Comparison of ENCODE assay signal across 1 cellular context in genomic region chr14:51293149-51293925, GRCh38.
TF ChIP-seq lines count a peak whose summit lies in the region.

No MANE protein-coding gene starts in this region.

TF ChIP-seq in endothelial cell of umbilical vein, 7 proteins besides CTCF, POLR2A, EP300 and RAD21 (continued from another document):
- TF ChIP-seq, protein P1, sequence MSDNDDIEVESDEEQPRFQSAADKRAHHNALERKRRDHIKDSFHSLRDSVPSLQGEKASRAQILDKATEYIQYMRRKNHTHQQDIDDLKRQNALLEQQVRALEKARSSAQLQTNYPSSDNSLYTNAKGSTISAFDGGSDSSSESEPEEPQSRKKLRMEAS (IDR thresholded peaks at IDR 0.05; ENCODE audit: insufficient read depth, insufficient read length), result no peak
- TF ChIP-seq JUN (IDR thresholded peaks at IDR 0.05; ENCODE audit: borderline replicate concordance, insufficient read depth, insufficient read length, low read depth) (no peak), POLR2AphosphoS5 (IDR thresholded peaks at IDR 0.05; ENCODE audit: insufficient read depth, low read depth, low read length) (no peak), MYC (IDR thresholded peaks at IDR 0.05; ENCODE audit: low read depth, low read length) (no peak), GATA2 (IDR thresholded peaks at IDR 0.05; ENCODE audit: insufficient read depth, insufficient read length, low read depth, low read length) (no peak), FOS (IDR thresholded peaks at IDR 0.05; ENCODE audit: borderline replicate concordance, insufficient read depth, low read length) (no peak)
TF ChIP-seq in endothelial cell of umbilical vein: peak in this region for 0.
